2 cellular contexts compared by ENCODE assay signal in genomic region chr18:75831960-75832359, GRCh38.
TF ChIP-seq lines count a peak whose summit lies in the region.

No MANE protein-coding gene starts in this region.

TF ChIP-seq in HepG2, 621 proteins besides CTCF, POLR2A, EP300 and RAD21 (continued from another document and continues in another):
- TF ChIP-seq BCLAF1 (IDR thresholded peaks at IDR 0.05): no peak
- TF ChIP-seq CREB1 (IDR thresholded peaks at IDR 0.05): no peak
- TF ChIP-seq CREB1 (CRISPR knock-in tag; IDR thresholded peaks at IDR 0.05): no peak
- TF ChIP-seq HOXA9 (CRISPR knock-in tag; IDR thresholded peaks at IDR 0.05; ENCODE audit: borderline replicate concordance): no peak
- no peak for TF ChIP-seq DMTF1 (CRISPR knock-in tag; IDR thresholded peaks at IDR 0.05)
- no peak for TF ChIP-seq ZNF362 (CRISPR knock-in tag; IDR thresholded peaks at IDR 0.05; ENCODE audit: borderline replicate concordance)
- no peak for TF ChIP-seq MAFG (CRISPR knock-in tag; IDR thresholded peaks at IDR 0.05)
- peak; percentile 17; the same call in 1 of the 2 replicates for TF ChIP-seq NCOA2 (CRISPR knock-in tag; IDR thresholded peaks at IDR 0.05)
- no peak for TF ChIP-seq STAT5B (CRISPR knock-in tag; IDR thresholded peaks at IDR 0.05)
- TF ChIP-seq HINFP (CRISPR knock-in tag; IDR thresholded peaks at IDR 0.05; ENCODE audit: low read depth): no peak
- TF ChIP-seq ZNF703 (CRISPR knock-in tag; IDR thresholded peaks at IDR 0.05; ENCODE audit: borderline replicate concordance): no peak
- no peak for TF ChIP-seq TEAD2 (CRISPR knock-in tag; IDR thresholded peaks at IDR 0.05)
- TF ChIP-seq ZNF605 (CRISPR knock-in tag; IDR thresholded peaks at IDR 0.05): no peak
- TF ChIP-seq TFAP4 (IDR thresholded peaks at IDR 0.05; ENCODE audit: borderline replicate concordance, low read depth): no peak
- no peak for TF ChIP-seq JUN (CRISPR knock-in tag; IDR thresholded peaks at IDR 0.05)
- TF ChIP-seq ZNF513 (CRISPR knock-in tag; conservative IDR thresholded peaks at IDR 0.05): no peak
- TF ChIP-seq NFYB (CRISPR knock-in tag; IDR thresholded peaks at IDR 0.05): no peak

TF ChIP-seq in WTC11, 78 proteins besides CTCF, POLR2A, EP300 and RAD21 (continued from another document):
- TF ChIP-seq HMGXB4 (CRISPR knock-in tag; IDR thresholded peaks at IDR 0.05) (no peak), ATF6 (CRISPR knock-in tag; IDR thresholded peaks at IDR 0.05) (no peak), NR1H2 (CRISPR knock-in tag; IDR thresholded peaks at IDR 0.05) (no peak), AR (CRISPR knock-in tag; IDR thresholded peaks at IDR 0.05) (no peak), ELF4 (CRISPR knock-in tag; IDR thresholded peaks at IDR 0.05; ENCODE audit: low read depth) (no peak), ZNF423 (CRISPR knock-in tag; IDR thresholded peaks at IDR 0.05) (no peak), ZNF317 (CRISPR knock-in tag; IDR thresholded peaks at IDR 0.05; ENCODE audit: borderline replicate concordance, low read depth) (no peak), ATF2 (CRISPR knock-in tag; IDR thresholded peaks at IDR 0.05; ENCODE audit: borderline replicate concordance, low read depth) (no peak)
